In the genomic region with DNA sequence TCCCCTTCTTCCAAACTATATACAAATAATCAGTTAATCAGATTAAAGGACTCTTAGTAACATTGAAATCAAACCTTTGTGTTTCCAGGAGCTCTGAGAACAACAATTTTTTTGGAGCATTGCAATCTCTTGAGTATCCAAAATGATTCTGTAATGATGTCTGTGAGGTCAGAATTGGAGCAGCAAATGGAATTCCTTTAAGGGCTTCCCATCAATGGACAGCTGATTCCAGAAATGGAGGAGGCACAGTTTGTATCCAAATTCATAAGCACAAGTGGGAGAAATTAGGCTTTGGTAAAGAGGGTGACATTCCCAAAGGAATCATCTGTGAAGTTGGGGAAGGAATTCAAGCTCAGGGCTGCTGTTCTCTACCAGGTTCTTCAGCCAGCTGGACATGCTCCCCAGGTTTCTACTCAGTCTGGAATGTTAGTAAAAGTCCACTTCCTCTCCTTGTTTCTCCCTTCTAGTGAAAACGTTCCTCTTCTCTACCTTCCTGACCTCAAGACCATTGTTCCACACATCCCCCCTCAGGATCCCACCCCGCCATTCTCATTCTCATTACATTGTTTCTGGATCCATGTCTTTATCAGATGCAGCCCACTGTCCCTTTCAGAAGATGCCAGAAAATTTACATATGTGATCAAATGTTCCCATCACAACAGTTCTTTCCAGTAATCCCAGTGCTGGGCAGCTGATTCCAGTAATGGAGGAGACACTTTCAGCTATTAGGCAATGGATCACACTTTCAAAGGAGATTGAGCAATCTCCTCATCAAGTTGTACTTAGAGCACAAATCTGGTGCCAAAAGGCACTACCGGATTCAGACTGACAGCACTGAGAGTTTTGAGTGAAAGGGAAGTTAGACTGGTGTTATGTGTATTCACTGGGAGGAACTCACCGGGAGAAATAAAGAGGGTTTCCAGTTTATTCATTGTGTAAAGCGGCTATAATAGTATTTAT, we compare ENCODE assay signal across 12 cellular contexts.
A peak's percentile ranks its signal among the peaks of the same experiment; 100 is the strongest.
DNase-seq lines count a peak whose midpoint lies in the region; ATAC-seq and TF ChIP-seq lines count a peak whose summit lies in the region.
"Had no signal": no experiment of that assay in that cellular context is flagged by ENCODE, and none has a peak within 500 bp of the region (broad histone marks: within the 10 kb centered on the region; RNA-seq: fewer than 3 reads in every experiment).

No MANE protein-coding gene starts in this region.

- no TSS peak for BruUV-seq in IMR-90 (replicated peaks; lab: Mats Ljungman, UMichigan)
- no TSS peak for BruUV-seq in mammary epithelial cell (replicated peaks; lab: Mats Ljungman, UMichigan)

- dilution Hi-C loops in IMR-90 (cut with HindIII; ENCODE audit: low sequenced_read_pairs, unreplicated experiment): no loop called here
- dilution Hi-C loops in mammary epithelial cell (cut with HindIII; ENCODE audit: low sequenced_read_pairs): no loop called here

- no peak overlapping the region for H3K23ac ChIP-seq in IMR-90 (ENCODE audit: low read depth, low read length)

- H2BK15ac ChIP-seq in IMR-90 (ENCODE audit: low read depth, low read length): no peak overlapping the region

- 51% methylated on average over 3 of the region's 5 CpGs; no CpG with 5 or more reads in 1 of the 2 experiments for WGBS in IMR-90 (ENCODE audit: extremely low coverage in 2 of 2, insufficient read length in 1 of 2), 2 experiments
- 77% methylated on average over 5 of the region's 5 CpGs for WGBS in mammary epithelial cell (ENCODE audit: low coverage, missing lambda C conversion rate)
- WGBS in spleen, 5 donors: 52 to 73% (median 67%) methylated on average over 5 of the region's 5 CpGs

- H3K4me3 ChIP-seq in IMR-90 (ENCODE audit: insufficient read depth, low read depth, low read length) (no peak overlapping the region), mammary epithelial cell (replicated peaks in 1 of 3; ENCODE audit: insufficient read depth in 1 of 3, low read depth in 2 of 3, low read length in 3 of 3) (no peak overlapping the region), spleen (no peak overlapping the region), HAP-1 (no peak overlapping the region)

- CTCF ChIA-PET in IMR-90 (lab: Yijun Ruan, JAX): interaction anchor here (0.5 kb wide), 1 partner anchor 11 kb away, joined by 3 read pairs; no protein-coding TSS in a partner anchor
- CTCF ChIA-PET in mammary epithelial cell (lab: Charles Lee; ENCODE audit: low non-redundant PET): no interaction called here

- TF ChIP-seq CTCF in IMR-90 (conservative IDR thresholded peaks at IDR 0.05; ENCODE audit: low read depth, low read length) (no peak), mammary epithelial cell (conservative IDR thresholded peaks at IDR 0.05 in 1 of 2, IDR thresholded peaks at IDR 0.05 in 1 of 2; ENCODE audit: extremely low read depth in 1 of 2, insufficient read depth in 1 of 2, low read depth in 1 of 2, low read length in 2 of 2) (no peak), spleen (IDR thresholded peaks at IDR 0.05 in 8 of 11, conservative IDR thresholded peaks at IDR 0.05 in 3 of 11) (no peak)

- H2AFZ ChIP-seq in IMR-90 (replicated peaks; ENCODE audit: low read length, poor library complexity) (no peak overlapping the region), mammary epithelial cell (ENCODE audit: low read depth, low read length) (no peak overlapping the region)

- no peak overlapping the region for H2AK9ac ChIP-seq in IMR-90 (replicated peaks; ENCODE audit: low read depth, low read length, poor library complexity)

- H3K9me3 ChIP-seq in IMR-90 (ENCODE audit: control insufficient read depth, insufficient read depth, low read length) (no peaks in the 10 kb centered on the region), mammary epithelial cell (replicated peaks; ENCODE audit: insufficient read depth, low read length) (no peaks in the 10 kb centered on the region), spleen (no peaks in the 10 kb centered on the region), HAP-1 (no peaks in the 10 kb centered on the region)

- intact Hi-C loops in IMR-90 (cut with micrococcal nuclease): no loop called here
- intact Hi-C loops in mammary epithelial cell (cut with micrococcal nuclease): no loop called here
- intact Hi-C loops in spleen (cut with DNase I; ENCODE audit: low total_unique reads): no loop called here

- no peak overlapping the region for H4K91ac ChIP-seq in IMR-90 (ENCODE audit: insufficient read depth, low read depth, low read length)

- H3K4me1 ChIP-seq in IMR-90 (ENCODE audit: control insufficient read depth, insufficient read depth, low read length) (peaks cover 5% of the 10 kb centered on the region), mammary epithelial cell (ENCODE audit: insufficient read depth, low read length) (peaks cover 5% of the 10 kb centered on the region), spleen (peaks cover 0 to 36% (median 10%) of the 10 kb centered on the region in 6 donors), HAP-1 (no peaks in the 10 kb centered on the region)

- H3K9me1 ChIP-seq in IMR-90 (ENCODE audit: insufficient read depth, low read length): peaks cover 7% of the 10 kb centered on the region; the same call in 1 of the 2 replicates

- peak overlapping the region; percentile 35 for H4K5ac ChIP-seq in IMR-90 (ENCODE audit: low read depth, low read length)

- DNase-seq in IMR-90 (no peak), mammary epithelial cell (peak; percentile 12), left lobe of liver (ENCODE audit: low spot score) (peak; percentile 55), spleen (no peak), NCI-H2029 treated with DMSO at 0.1 percent for 48 hours (lab: John Stamatoyannopoulos, UW) (no peak), HAP-1 (ENCODE audit: low spot score in 2 of 2) (no peak), NCI-H187 (lab: John Stamatoyannopoulos, UW) (no peak)
- DNase-seq: CD4-positive, CD25-positive, alpha-beta regulatory T cell; cortex of kidney; Karpas-422; small intestine had no signal

- H2AK5ac ChIP-seq in IMR-90 (ENCODE audit: low read depth, low read length): no peak overlapping the region

- no peak overlapping the region for H3K56ac ChIP-seq in IMR-90 (ENCODE audit: extremely low read depth, insufficient read depth, low read length)

- H3K36me3 ChIP-seq in IMR-90 (ENCODE audit: control insufficient read depth, insufficient read depth, low read length) (no peaks in the 10 kb centered on the region), mammary epithelial cell (ENCODE audit: insufficient read depth, low read length) (no peaks in the 10 kb centered on the region), spleen (no peaks in the 10 kb centered on the region), HAP-1 (replicated peaks) (no peaks in the 10 kb centered on the region)

- TF ChIP-seq POLR2A in IMR-90 (IDR thresholded peaks at IDR 0.05; ENCODE audit: low read depth, low read length): no peak
- TF ChIP-seq POLR2A in spleen (IDR thresholded peaks at IDR 0.05): no peak

- H2BK120ac ChIP-seq in IMR-90 (ENCODE audit: low read depth, low read length): no peak overlapping the region

- no peak for ATAC-seq in IMR-90 (ENCODE audit: low read depth)
- peak; percentile 79 for ATAC-seq in left lobe of liver
- ATAC-seq in GM21526 (IDR thresholded peaks at IDR 0.05; ENCODE audit: low FRiP score, unreplicated experiment): no peak

- H3K27ac ChIP-seq in IMR-90 (ENCODE audit: insufficient read depth, low read length) (peak overlapping the region; percentile 13; the same call in 1 of the 2 replicates), mammary epithelial cell (ENCODE audit: insufficient read depth, low read depth, low read length) (no peak overlapping the region), spleen (peak overlapping the region in 5 of 8 donors; percentile 44 to 61 (median 55))

- H3K27me3 ChIP-seq in IMR-90 (ENCODE audit: control insufficient read depth, insufficient read depth, low read length) (no peaks in the 10 kb centered on the region), mammary epithelial cell (ENCODE audit: insufficient read depth, low read length) (no peaks in the 10 kb centered on the region), spleen (replicated peaks in 1 of 7) (no peaks in the 10 kb centered on the region), HAP-1 (ENCODE audit: low read depth) (no peaks in the 10 kb centered on the region)

- H2BK20ac ChIP-seq in IMR-90 (ENCODE audit: low read depth, low read length): no peak overlapping the region

- H4K20me1 ChIP-seq in IMR-90 (ENCODE audit: insufficient read depth, low read length): peaks cover 4% of the 10 kb centered on the region; the same call in 1 of the 2 replicates
- no peaks in the 10 kb centered on the region for H4K20me1 ChIP-seq in mammary epithelial cell (ENCODE audit: insufficient read depth, low read length)

- no peak overlapping the region; the same call in 1 of the 2 replicates for H3K14ac ChIP-seq in IMR-90 (replicated peaks; ENCODE audit: low read depth, low read length)

- H4K8ac ChIP-seq in IMR-90 (ENCODE audit: low read depth in 2 of 2, low read length in 2 of 2): no peak overlapping the region

- H3K4me2 ChIP-seq in IMR-90 (ENCODE audit: low read depth, low read length) (peak overlapping the region; percentile 33), mammary epithelial cell (ENCODE audit: insufficient read depth, low read depth, low read length) (no peak overlapping the region)

- H3K9ac ChIP-seq in IMR-90 (ENCODE audit: low read depth, low read length) (no peak overlapping the region), mammary epithelial cell (ENCODE audit: insufficient read depth, low read length) (no peak overlapping the region)

- no peak overlapping the region for H3K4ac ChIP-seq in IMR-90 (ENCODE audit: low read depth, low read length)

- H3K79me2 ChIP-seq in mammary epithelial cell (ENCODE audit: insufficient read depth, low read length): no peaks in the 10 kb centered on the region

- H2BK5ac ChIP-seq in IMR-90 (ENCODE audit: low read depth, low read length, poor library complexity, severe bottlenecking): no peak overlapping the region

- peak overlapping the region; percentile 74 for H3K18ac ChIP-seq in IMR-90 (ENCODE audit: low read depth, low read length)

- peaks cover 35 to 53% of the 10 kb centered on the region in 2 experiments for H3K79me1 ChIP-seq in IMR-90 (ENCODE audit: low read depth in 1 of 2, low read length in 2 of 2)

- in situ Hi-C loops in IMR-90 (cut with MboI; ENCODE audit: low sequenced_read_pairs) (no loop called here), mammary epithelial cell (cut with MboI; ENCODE audit: low sequenced_read_pairs in 2 of 2) (no loop called here), HAP-1 (cut with MboI; ENCODE audit: low sequenced_read_pairs) (no loop called here)

- TF ChIP-seq RAD21 in IMR-90 (IDR thresholded peaks at IDR 0.05; ENCODE audit: low read length): no peak

- POLR2A ChIA-PET in IMR-90 (lab: Charles Lee; ENCODE audit: unreplicated experiment): no interaction called here

TF ChIP-seq in IMR-90, 13 proteins besides CTCF, POLR2A, EP300 and RAD21:
- TF ChIP-seq CEBPB (IDR thresholded peaks at IDR 0.05; ENCODE audit: low read depth, low read length) (peak; percentile 78), RCOR1 (IDR thresholded peaks at IDR 0.05; ENCODE audit: insufficient replicate concordance, low read length) (no peak)

Comparison
In these comparisons a context has a peak if more than half of its experiments do, and no peak if none do; other contexts are left out.
1. DNase-seq: peak in mammary epithelial cell (single experiment) and left lobe of liver (single experiment); none in IMR-90 (single experiment), spleen (single experiment), NCI-H2029 treated with DMSO at 0.1 percent for 48 hours (single experiment), HAP-1 (0 of 2) and NCI-H187 (0 of 2).